Comparison of ENCODE assay signal across 9 cellular contexts in genomic region chr22:38732251-38732815, GRCh38. TPM values are rescaled to one million over a fixed set of nuclear protein-coding genes. Genes with fewer than 3 reads are reported as not detected.
A peak's percentile ranks its signal among the peaks of the same experiment; 100 is the strongest.
DNase-seq lines count a peak whose midpoint lies in the region; ATAC-seq and TF ChIP-seq lines count a peak whose summit lies in the region.
"Had no signal": no experiment of that assay in that cellular context is flagged by ENCODE, and none has a peak within 500 bp of the region (broad histone marks: within the 10 kb centered on the region; RNA-seq: fewer than 3 reads in every experiment).

No MANE protein-coding gene starts in this region.

- H3K4me3 ChIP-seq in CD4-positive, CD25-positive, alpha-beta regulatory T cell (ENCODE audit: low read depth, low read length) = no peak overlapping the region

- no peaks in the 10 kb centered on the region for H3K27me3 Mint-ChIP-seq in CD4-positive, CD25-positive, alpha-beta regulatory T cell
- no peaks in the 10 kb centered on the region for H3K27me3 Mint-ChIP-seq in effector memory CD8-positive, alpha-beta T cell
- no peaks in the 10 kb centered on the region for H3K27me3 Mint-ChIP-seq in activated T-helper 1 cell treated with anti-CD3 and anti-CD28 coated beads, Interleukin-12 subunit alpha, Interleukin-12 subunit beta, Interleukin-2, Interleukin-4 antibody, amounts not matched to agents 30 ng/mL and 10 ng/mL and 1 ng/mL, durations not matched to agents 14 hours and 24 hours and 36 hours (ENCODE audit: insufficient read depth)

- peaks cover 5 to 47% (median 16%) of the 10 kb centered on the region in 4 donors for H3K4me1 Mint-ChIP-seq in CD4-positive, CD25-positive, alpha-beta regulatory T cell
- peaks cover 34 to 37% of the 10 kb centered on the region in 2 donors for H3K4me1 Mint-ChIP-seq in effector memory CD8-positive, alpha-beta T cell (ENCODE audit: low read depth in 2 of 2)
- H3K4me1 Mint-ChIP-seq in activated T-helper 1 cell treated with anti-CD3 and anti-CD28 coated beads, Interleukin-12 subunit alpha, Interleukin-12 subunit beta, Interleukin-2, Interleukin-4 antibody, amounts not matched to agents 30 ng/mL and 10 ng/mL and 1 ng/mL, durations not matched to agents 14 hours and 24 hours and 36 hours (ENCODE audit: low read depth) = peaks cover 39% of the 10 kb centered on the region

- H3K9me3 Mint-ChIP-seq in CD4-positive, CD25-positive, alpha-beta regulatory T cell = no peaks in the 10 kb centered on the region
- no peaks in the 10 kb centered on the region for H3K9me3 Mint-ChIP-seq in effector memory CD8-positive, alpha-beta T cell
- no peaks in the 10 kb centered on the region for H3K9me3 Mint-ChIP-seq in activated T-helper 1 cell treated with anti-CD3 and anti-CD28 coated beads, Interleukin-12 subunit alpha, Interleukin-12 subunit beta, Interleukin-2, Interleukin-4 antibody, amounts not matched to agents 30 ng/mL and 10 ng/mL and 1 ng/mL, durations not matched to agents 14 hours and 24 hours and 36 hours

- peaks cover 17% of the 10 kb centered on the region for H3K4me1 ChIP-seq in CD4-positive, CD25-positive, alpha-beta regulatory T cell (ENCODE audit: control insufficient read depth, insufficient read depth, low read length, poor library complexity, severe bottlenecking)

- no peak for DNase-seq in CD4-positive, CD25-positive, alpha-beta regulatory T cell
- DNase-seq in effector memory CD8-positive, alpha-beta T cell = no peak
- peak; percentile 74 for DNase-seq in posterior vena cava (ENCODE audit: low spot score)
- DNase-seq in T1000 (lab: John Stamatoyannopoulos, UW) = no peak
- DNase-seq in SIG-M5 treated with dmso at 0.1 percent for 504 hours (lab: John Stamatoyannopoulos, UW; ENCODE audit: unreplicated experiment) = no peak
- no peak for DNase-seq in AML-193 (lab: John Stamatoyannopoulos, UW)
- no peak for DNase-seq in activated T-helper 1 cell treated with anti-CD3 and anti-CD28 coated beads, Interleukin-12 subunit alpha, Interleukin-12 subunit beta, Interleukin-2, Interleukin-4 antibody, amounts not matched to agents 30 ng/mL and 10 ng/mL and 1 ng/mL, durations not matched to agents 14 hours and 24 hours and 36 hours (ENCODE audit: low spot score)
- DNase-seq: effector CD4-positive, alpha-beta T cell had no signal

- H3K36me3 ChIP-seq in CD4-positive, CD25-positive, alpha-beta regulatory T cell (ENCODE audit: control insufficient read depth, insufficient read depth, low read length) = peaks cover 71% of the 10 kb centered on the region

- H3K27ac ChIP-seq in CD4-positive, CD25-positive, alpha-beta regulatory T cell (ENCODE audit: insufficient read depth, low read length, poor library complexity, severe bottlenecking) = no peak overlapping the region

- 0 out of 2 replicates have a peak, but pooled peaks have one; percentile 12 for TF ChIP-seq CTCF in LNCAP (IDR thresholded peaks at IDR 0.05)

- H3K36me3 Mint-ChIP-seq in CD4-positive, CD25-positive, alpha-beta regulatory T cell = peaks cover 36% of the 10 kb centered on the region
- peaks cover 100% of the 10 kb centered on the region for H3K36me3 Mint-ChIP-seq in effector memory CD8-positive, alpha-beta T cell (ENCODE audit: insufficient read depth)
- H3K36me3 Mint-ChIP-seq in activated T-helper 1 cell treated with anti-CD3 and anti-CD28 coated beads, Interleukin-12 subunit alpha, Interleukin-12 subunit beta, Interleukin-2, Interleukin-4 antibody, amounts not matched to agents 30 ng/mL and 10 ng/mL and 1 ng/mL, durations not matched to agents 14 hours and 24 hours and 36 hours (ENCODE audit: low read depth) = peaks cover 44% of the 10 kb centered on the region

- no peaks in the 10 kb centered on the region for H3K9me3 ChIP-seq in CD4-positive, CD25-positive, alpha-beta regulatory T cell (ENCODE audit: control insufficient read depth in 2 of 2, low read length in 2 of 2)

- ATAC-seq in CD4-positive, CD25-positive, alpha-beta regulatory T cell (ENCODE audit: low read depth in 2 of 2) = no peak
- no peak for ATAC-seq in effector memory CD8-positive, alpha-beta T cell (replicated peaks)

- H3K27ac Mint-ChIP-seq in CD4-positive, CD25-positive, alpha-beta regulatory T cell = peak overlapping the region; percentile 63 to 85 (median 80)
- peak overlapping the region; percentile 87 to 95 for H3K27ac Mint-ChIP-seq in effector memory CD8-positive, alpha-beta T cell
- no peak overlapping the region for H3K27ac Mint-ChIP-seq in activated T-helper 1 cell treated with anti-CD3 and anti-CD28 coated beads, Interleukin-12 subunit alpha, Interleukin-12 subunit beta, Interleukin-2, Interleukin-4 antibody, amounts not matched to agents 30 ng/mL and 10 ng/mL and 1 ng/mL, durations not matched to agents 14 hours and 24 hours and 36 hours

- H3K4me3 Mint-ChIP-seq in CD4-positive, CD25-positive, alpha-beta regulatory T cell = peak overlapping the region in 2 of 4 donors; percentile 33 to 57
- H3K4me3 Mint-ChIP-seq in effector memory CD8-positive, alpha-beta T cell = peak overlapping the region in 1 of 2 donors; percentile 48
- no peak overlapping the region for H3K4me3 Mint-ChIP-seq in activated T-helper 1 cell treated with anti-CD3 and anti-CD28 coated beads, Interleukin-12 subunit alpha, Interleukin-12 subunit beta, Interleukin-2, Interleukin-4 antibody, amounts not matched to agents 30 ng/mL and 10 ng/mL and 1 ng/mL, durations not matched to agents 14 hours and 24 hours and 36 hours

- intact Hi-C loops in posterior vena cava (cut with DNase I) = no loop called here
- intact Hi-C loops in activated T-helper 1 cell treated with anti-CD3 and anti-CD28 coated beads, Interleukin-12 subunit alpha, Interleukin-12 subunit beta, Interleukin-2, Interleukin-4 antibody, amounts not matched to agents 30 ng/mL and 10 ng/mL and 1 ng/mL, durations not matched to agents 14 hours and 24 hours and 36 hours (cut with micrococcal nuclease) = no loop called here

- no peaks in the 10 kb centered on the region for H3K27me3 ChIP-seq in CD4-positive, CD25-positive, alpha-beta regulatory T cell (ENCODE audit: control insufficient read depth, insufficient read depth, low read length)

RNA-seq across cellular contexts. Expression of gene SUN2, which starts 23.5 kb away (rescaled TPM):
- total RNA-seq in CD4-positive, CD25-positive, alpha-beta regulatory T cell = 454 TPM
- polyA plus RNA-seq in CD4-positive, CD25-positive, alpha-beta regulatory T cell = 100 to 1,000 TPM; 260 to 381 (median 298) TPM
- 100 to 1,000 TPM; 229 to 246 TPM for total RNA-seq in posterior vena cava
- total RNA-seq in activated T-helper 1 cell treated with anti-CD3 and anti-CD28 coated beads, Interleukin-12 subunit alpha, Interleukin-12 subunit beta, Interleukin-2, Interleukin-4 antibody, amounts not matched to agents 30 ng/mL and 10 ng/mL and 1 ng/mL, durations not matched to agents 14 hours and 24 hours and 36 hours = 146 and 154 TPM in 2 replicates

RNA-seq across cellular contexts. Expression of gene GTPBP1, which starts 26.6 kb away (rescaled TPM):
- total RNA-seq in CD4-positive, CD25-positive, alpha-beta regulatory T cell = 285 TPM
- polyA plus RNA-seq in CD4-positive, CD25-positive, alpha-beta regulatory T cell = 10 to 100 TPM; 25.4 to 29.7 (median 25.7) TPM
- total RNA-seq in posterior vena cava = 10 to 100 TPM; 29.8 to 34.3 TPM
- total RNA-seq in activated T-helper 1 cell treated with anti-CD3 and anti-CD28 coated beads, Interleukin-12 subunit alpha, Interleukin-12 subunit beta, Interleukin-2, Interleukin-4 antibody, amounts not matched to agents 30 ng/mL and 10 ng/mL and 1 ng/mL, durations not matched to agents 14 hours and 24 hours and 36 hours = 102 and 111 TPM in 2 replicates

RNA-seq across cellular contexts. Expression of gene JOSD1, which starts 31.6 kb away (rescaled TPM):
- total RNA-seq in CD4-positive, CD25-positive, alpha-beta regulatory T cell = 205 TPM
- polyA plus RNA-seq in CD4-positive, CD25-positive, alpha-beta regulatory T cell = 10 to 100 TPM in 2 of 4 donors, 1 to 10 TPM in 2; 8.7 to 12.5 (median 10.2) TPM
- total RNA-seq in posterior vena cava = 10 to 100 TPM; 45.0 to 48.3 TPM
- 77.7 and 86.0 TPM in 2 replicates for total RNA-seq in activated T-helper 1 cell treated with anti-CD3 and anti-CD28 coated beads, Interleukin-12 subunit alpha, Interleukin-12 subunit beta, Interleukin-2, Interleukin-4 antibody, amounts not matched to agents 30 ng/mL and 10 ng/mL and 1 ng/mL, durations not matched to agents 14 hours and 24 hours and 36 hours

RNA-seq across cellular contexts. Expression of gene TOMM22, which starts 50.6 kb away (rescaled TPM):
- total RNA-seq in CD4-positive, CD25-positive, alpha-beta regulatory T cell = 58.4 TPM
- 10 to 100 TPM; 61.6 to 72.7 (median 65.7) TPM for polyA plus RNA-seq in CD4-positive, CD25-positive, alpha-beta regulatory T cell
- 10 to 100 TPM; 40.7 to 42.8 TPM for total RNA-seq in posterior vena cava
- total RNA-seq in activated T-helper 1 cell treated with anti-CD3 and anti-CD28 coated beads, Interleukin-12 subunit alpha, Interleukin-12 subunit beta, Interleukin-2, Interleukin-4 antibody, amounts not matched to agents 30 ng/mL and 10 ng/mL and 1 ng/mL, durations not matched to agents 14 hours and 24 hours and 36 hours = 153 and 156 TPM in 2 replicates
